13 cellular contexts compared by ENCODE assay signal in the genomic region with DNA sequence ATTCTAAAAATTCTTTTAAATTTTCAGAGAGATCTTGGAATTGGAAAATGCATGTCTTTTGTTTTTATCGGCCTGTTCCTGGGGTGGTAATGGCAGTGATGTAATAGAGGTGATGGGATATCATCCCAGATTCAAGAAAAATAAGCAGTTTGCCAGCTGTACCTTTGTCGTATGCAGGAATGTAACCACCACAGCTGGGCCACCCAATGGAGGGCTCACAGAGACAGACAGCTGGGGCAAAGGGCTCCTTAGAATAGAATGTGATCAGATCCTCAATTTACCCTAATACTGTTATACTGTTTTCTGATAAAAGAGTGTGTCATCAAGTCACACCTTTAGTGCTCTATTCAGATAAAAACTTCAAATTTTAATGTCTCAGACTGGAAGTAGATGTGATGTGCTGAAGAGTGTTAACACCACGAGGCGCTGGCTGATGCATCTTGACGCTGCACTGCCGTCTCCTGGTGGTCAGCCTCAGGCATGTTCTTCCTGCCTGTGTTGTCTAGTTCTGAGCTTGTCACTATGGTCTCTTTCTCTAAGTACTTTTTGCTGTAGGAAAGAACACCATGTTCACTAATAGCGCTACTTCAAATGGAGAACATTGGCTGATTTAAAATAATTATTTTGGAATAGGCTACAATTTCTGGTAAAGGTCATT.
A peak's percentile ranks its signal among the peaks of the same experiment; 100 is the strongest.
DNase-seq lines count a peak whose midpoint lies in the region; ATAC-seq and TF ChIP-seq lines count a peak whose summit lies in the region.
"Had no signal": no experiment of that assay in that cellular context is flagged by ENCODE, and none has a peak within 500 bp of the region (broad histone marks: within the 10 kb centered on the region; RNA-seq: fewer than 3 reads in every experiment).

No MANE protein-coding gene starts in this region.

- H3K4me3 ChIP-seq in BJ (ENCODE audit: low read depth, low read length), result no peak overlapping the region

- H3K36me3 ChIP-seq in BJ (ENCODE audit: control insufficient read depth, insufficient read depth, low read length), result no peaks in the 10 kb centered on the region; the same call in 1 of the 2 replicates

- H3K27me3 Mint-ChIP-seq in natural killer cell (ENCODE audit: low read depth in 2 of 2), result no peaks in the 10 kb centered on the region
- peaks cover 2% of the 10 kb centered on the region for H3K27me3 Mint-ChIP-seq in activated CD8-positive, alpha-beta T cell treated with anti-CD3 and anti-CD28 coated beads, Interleukin-2, amount 10 ng/mL, durations not matched to agents 7 days and 5 days (ENCODE audit: low read depth)

- DNase-seq in BJ (ENCODE audit: low read depth) (no peak), Right ventricle myocardium superior (no peak), natural killer cell (peak; percentile 45), hippocampal formation (lab: John Stamatoyannopoulos, UW) (no peak), GM19240 (ENCODE audit: insufficient read length, low spot score) (no peak)
- no peak for DNase-seq in activated CD8-positive, alpha-beta T cell treated with anti-CD3 and anti-CD28 coated beads, Interleukin-2, amount 10 ng/mL, durations not matched to agents 7 days and 5 days
- DNase-seq: activated CD4-positive, alpha-beta T cell treated with anti-CD3 and anti-CD28 coated beads, Interleukin-2, amount 10 ng/mL, durations not matched to agents 24 days and 14 days; activated T-cell treated with anti-CD3 and anti-CD28 coated beads, Interleukin-2, amount 50 U/mL, for 1 hour; Caco-2; kidney glomerular epithelial cell; T-helper 9 cell had no signal

- H3K27me3 ChIP-seq in BJ (ENCODE audit: control insufficient read depth, insufficient read depth, low read length), result no peaks in the 10 kb centered on the region

- no peak overlapping the region for H3K4me3 Mint-ChIP-seq in natural killer cell
- H3K4me3 Mint-ChIP-seq in activated CD8-positive, alpha-beta T cell treated with anti-CD3 and anti-CD28 coated beads, Interleukin-2, amount 10 ng/mL, durations not matched to agents 7 days and 5 days, result no peak overlapping the region
- H3K4me3 Mint-ChIP-seq: activated CD4-positive, alpha-beta T cell treated with anti-CD3 and anti-CD28 coated beads, Interleukin-2, amount 10 ng/mL, durations not matched to agents 24 days and 14 days had no signal

- POLR2A ChIA-PET in BJ (lab: Charles Lee), result no interaction called here
- POLR2A ChIA-PET in activated CD8-positive, alpha-beta T cell treated with anti-CD3 and anti-CD28 coated beads, Interleukin-2, amount 10 ng/mL, durations not matched to agents 7 days and 5 days (lab: Charles Lee), result no interaction called here

- ATAC-seq in Right ventricle myocardium superior (ENCODE audit: poor library complexity) (peak; percentile 72), natural killer cell (peak; percentile 93 to 99 (median 99)), HG02981 (IDR thresholded peaks at IDR 0.05; ENCODE audit: unreplicated experiment) (no peak)
- ATAC-seq in activated CD8-positive, alpha-beta T cell treated with anti-CD3 and anti-CD28 coated beads, Interleukin-2, amount 10 ng/mL, durations not matched to agents 7 days and 5 days, result no peak

- CTCF ChIA-PET in BJ (lab: Yijun Ruan, JAX), result interaction anchor here (1.0 to 1.9 kb wide), 7 partner anchors 13 to 389 kb away, joined by 3 to 9 read pairs (median 4); no protein-coding TSS in a partner anchor
- CTCF ChIA-PET in activated CD8-positive, alpha-beta T cell treated with anti-CD3 and anti-CD28 coated beads, Interleukin-2, amount 10 ng/mL, durations not matched to agents 7 days and 5 days (lab: Charles Lee), result no interaction called here

- intact Hi-C loops in Right ventricle myocardium superior (cut with DNase I) (no loop called here), natural killer cell (cut with micrococcal nuclease) (loop anchor here (1.0 to 10.0 kb wide), 5 partner anchors 77 to 390 kb away; no protein-coding TSS in a partner anchor)

- no peaks in the 10 kb centered on the region for H3K9me3 Mint-ChIP-seq in natural killer cell
- no peaks in the 10 kb centered on the region for H3K9me3 Mint-ChIP-seq in activated CD8-positive, alpha-beta T cell treated with anti-CD3 and anti-CD28 coated beads, Interleukin-2, amount 10 ng/mL, durations not matched to agents 7 days and 5 days (ENCODE audit: insufficient read depth)
- H3K9me3 Mint-ChIP-seq: activated CD4-positive, alpha-beta T cell treated with anti-CD3 and anti-CD28 coated beads, Interleukin-2, amount 10 ng/mL, durations not matched to agents 24 days and 14 days had no signal

- peaks cover 71 to 72% of the 10 kb centered on the region in 2 donors for H3K4me1 Mint-ChIP-seq in natural killer cell
- H3K4me1 Mint-ChIP-seq in activated CD8-positive, alpha-beta T cell treated with anti-CD3 and anti-CD28 coated beads, Interleukin-2, amount 10 ng/mL, durations not matched to agents 7 days and 5 days (ENCODE audit: low read depth), result no peaks in the 10 kb centered on the region
- H3K4me1 Mint-ChIP-seq: activated CD4-positive, alpha-beta T cell treated with anti-CD3 and anti-CD28 coated beads, Interleukin-2, amount 10 ng/mL, durations not matched to agents 24 days and 14 days had no signal

- H3K27ac Mint-ChIP-seq in natural killer cell, result peak overlapping the region; percentile 28 to 72
- H3K27ac Mint-ChIP-seq in activated CD8-positive, alpha-beta T cell treated with anti-CD3 and anti-CD28 coated beads, Interleukin-2, amount 10 ng/mL, durations not matched to agents 7 days and 5 days, result no peak overlapping the region
- H3K27ac Mint-ChIP-seq: activated CD4-positive, alpha-beta T cell treated with anti-CD3 and anti-CD28 coated beads, Interleukin-2, amount 10 ng/mL, durations not matched to agents 24 days and 14 days had no signal

- no peaks in the 10 kb centered on the region for H3K36me3 Mint-ChIP-seq in natural killer cell
- H3K36me3 Mint-ChIP-seq in activated CD8-positive, alpha-beta T cell treated with anti-CD3 and anti-CD28 coated beads, Interleukin-2, amount 10 ng/mL, durations not matched to agents 7 days and 5 days (ENCODE audit: low read depth), result no peaks in the 10 kb centered on the region

- TF ChIP-seq CTCF in BJ (IDR thresholded peaks at IDR 0.05; ENCODE audit: insufficient read depth, low read depth, low read length), result peak; percentile 66
- peak; percentile 92 for TF ChIP-seq CTCF in natural killer cell (IDR thresholded peaks at IDR 0.05)

TF ChIP-seq in PFSK-1, 5 proteins besides CTCF, POLR2A, EP300 and RAD21:
- TF ChIP-seq FOXP2 (optimal IDR thresholded peaks at IDR 0.05; ENCODE audit: borderline replicate concordance, extremely low read depth, extremely low read length, insufficient read depth), result peak; percentile 68
- TF ChIP-seq SIN3A (IDR thresholded peaks at IDR 0.05; ENCODE audit: borderline replicate concordance, insufficient read depth, low read length), result no peak
TF ChIP-seq in PFSK-1: peak in this region for 1.

Comparison
In these comparisons a context has a peak if more than half of its experiments do, and no peak if none do; other contexts are left out.
1. ATAC-seq: peak in Right ventricle myocardium superior (single experiment) and natural killer cell (3 of 3); none in HG02981 (single experiment) and activated CD8-positive, alpha-beta T cell treated with anti-CD3 and anti-CD28 coated beads, Interleukin-2, amount 10 ng/mL, durations not matched to agents 7 days and 5 days (single experiment).